8 cellular contexts compared by ENCODE assay signal in the genomic region with DNA sequence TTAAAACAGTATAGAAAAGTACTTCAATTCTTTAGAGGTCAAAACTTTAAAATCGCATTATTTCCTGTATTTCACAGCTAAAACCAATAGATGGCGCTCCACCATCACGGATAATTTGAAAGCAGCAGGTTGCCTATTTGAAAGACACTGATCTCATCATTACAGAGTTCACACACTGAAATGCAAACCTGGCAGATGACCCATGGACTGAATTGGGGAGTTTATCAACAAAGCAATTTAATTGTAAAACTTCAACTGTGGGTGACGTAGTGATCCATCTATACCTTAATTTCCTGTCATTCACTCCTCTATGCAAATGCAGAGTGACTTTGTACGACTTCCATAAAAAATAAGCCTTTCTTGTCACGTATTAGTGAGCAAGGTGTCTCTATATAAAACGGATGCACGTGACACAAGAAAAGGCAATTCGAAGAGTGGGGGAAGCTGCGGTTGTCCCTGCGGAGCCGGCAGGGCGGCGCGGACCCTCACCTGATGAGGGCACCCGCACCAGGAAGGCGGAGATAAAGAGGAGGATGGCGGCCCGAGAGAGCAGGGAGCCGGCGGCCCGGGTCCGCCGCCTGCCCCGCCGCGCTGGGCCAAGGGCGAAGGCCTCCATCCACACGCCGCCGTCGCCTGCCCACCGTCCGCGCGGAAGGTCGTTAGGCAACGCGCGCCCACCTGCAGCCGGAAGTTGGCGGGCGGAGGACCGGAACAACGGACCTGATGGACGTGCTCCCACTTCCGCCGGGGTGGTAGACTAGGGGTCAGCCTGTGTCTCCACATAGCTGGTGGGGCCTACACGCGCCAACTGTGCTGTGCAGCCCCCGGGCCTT. TPM values are rescaled to one million over a fixed set of nuclear protein-coding genes. Genes with fewer than 3 reads are reported as not detected.
DNase-seq lines count a peak whose midpoint lies in the region; ATAC-seq and TF ChIP-seq lines count a peak whose summit lies in the region.

A gene with protein sequence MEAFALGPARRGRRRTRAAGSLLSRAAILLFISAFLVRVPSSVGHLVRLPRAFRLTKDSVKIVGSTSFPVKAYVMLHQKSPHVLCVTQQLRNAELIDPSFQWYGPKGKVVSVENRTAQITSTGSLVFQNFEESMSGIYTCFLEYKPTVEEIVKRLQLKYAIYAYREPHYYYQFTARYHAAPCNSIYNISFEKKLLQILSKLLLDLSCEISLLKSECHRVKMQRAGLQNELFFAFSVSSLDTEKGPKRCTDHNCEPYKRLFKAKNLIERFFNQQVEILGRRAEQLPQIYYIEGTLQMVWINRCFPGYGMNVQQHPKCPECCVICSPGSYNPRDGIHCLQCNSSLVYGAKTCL (minus strand): TSS at position 668 of the 833 bp plus-strand sequence. CDS start 52 bp downstream, at position 616.

- TF ChIP-seq CTCF in KMS-11 (conservative IDR thresholded peaks at IDR 0.05; ENCODE audit: low read depth, low read length) (peak; percentile 90), SK-N-SH (IDR thresholded peaks at IDR 0.05) (peak; percentile 98), adrenal gland (IDR thresholded peaks at IDR 0.05) (peak; percentile 56 to 82 (median 71)), hepatocyte (IDR thresholded peaks at IDR 0.05; ENCODE audit: poor library complexity) (peak; percentile 81)

- TF ChIP-seq RAD21 in SK-N-SH (IDR thresholded peaks at IDR 0.05; ENCODE audit: low read length): peak; percentile 95

- no peaks in the 10 kb centered on the region for H3K27me3 ChIP-seq in KMS-11 (ENCODE audit: insufficient read depth, low read depth)
- H3K27me3 ChIP-seq in SK-N-SH (ENCODE audit: insufficient read depth): no peaks in the 10 kb centered on the region
- H3K27me3 ChIP-seq in adrenal gland: no peaks in the 10 kb centered on the region
- H3K27me3 ChIP-seq in hepatocyte: no peaks in the 10 kb centered on the region
- peaks cover 0 to 4% (median 3%) of the 10 kb centered on the region in 3 donors for H3K27me3 ChIP-seq in skeletal muscle tissue (ENCODE audit: control insufficient read depth in 3 of 3, insufficient read depth in 3 of 3, low read length in 3 of 3)

- no peak for TF ChIP-seq EP300 in SK-N-SH (IDR thresholded peaks at IDR 0.05; ENCODE audit: borderline replicate concordance in 1 of 2, low read depth in 1 of 2, low read length in 1 of 2)

- H2AFZ ChIP-seq in KMS-11 (ENCODE audit: low read depth) (no peak within 1 kb of the TSS), SK-N-SH (ENCODE audit: low read depth) (no peak within 1 kb of the TSS), hepatocyte (peak within 1 kb of the TSS; percentile 36)

- TF ChIP-seq POLR2A in adrenal gland (IDR thresholded peaks at IDR 0.05): no peak

- WGBS in SK-N-SH (ENCODE audit: low lambda C conversion rate): 61% methylated on average over 51 of the region's 51 CpGs
- 7 to 31% (median 11%) methylated on average over 28 to 51 of the region's 51 CpGs for WGBS in adrenal gland, 4 donors
- 50% methylated on average over 51 of the region's 51 CpGs for WGBS in hepatocyte (ENCODE audit: low lambda C conversion rate, missing lambda C conversion rate)

- intact Hi-C loops in adrenal gland (cut with DNase I): loop anchor here in 1 of 2 donors (10.0 kb wide), 1 partner anchor 322 kb away; no protein-coding TSS in a partner anchor

- H3K9me2 ChIP-seq in SK-N-SH (no peaks in the 10 kb centered on the region), hepatocyte (replicated peaks; ENCODE audit: insufficient read depth) (no peaks in the 10 kb centered on the region)

- CTCF ChIA-PET in SK-N-SH (lab: Yijun Ruan, JAX): interaction anchor here (0.6 to 5.5 kb wide), 52 partner anchors 9 to 1277 kb away, joined by 3 to 108 read pairs (median 4); no protein-coding TSS in a partner anchor

- no peak within 1 kb of the TSS for H3K4me2 ChIP-seq in KMS-11
- no peak within 1 kb of the TSS for H3K4me2 ChIP-seq in SK-N-SH
- peak within 1 kb of the TSS; percentile 71 for H3K4me2 ChIP-seq in hepatocyte

- H3K9me3 ChIP-seq in SK-N-SH: no peaks in the 10 kb centered on the region
- no peaks in the 10 kb centered on the region for H3K9me3 ChIP-seq in adrenal gland (replicated peaks in 1 of 3)
- no peaks in the 10 kb centered on the region for H3K9me3 ChIP-seq in hepatocyte (ENCODE audit: low read depth)
- H3K9me3 ChIP-seq in skeletal muscle tissue (ENCODE audit: control insufficient read depth in 3 of 3, low read length in 3 of 3): no peaks in the 10 kb centered on the region

- H3K9ac ChIP-seq in KMS-11 (no peak within 1 kb of the TSS), SK-N-SH (no peak within 1 kb of the TSS), skeletal muscle tissue (ENCODE audit: low read depth in 1 of 3, low read length in 3 of 3) (peak within 1 kb of the TSS in 2 of 3 donors; percentile 25 to 29)

- no peaks in the 10 kb centered on the region for H3K36me3 ChIP-seq in KMS-11 (ENCODE audit: insufficient read depth)
- H3K36me3 ChIP-seq in SK-N-SH (replicated peaks in 1 of 2; ENCODE audit: control insufficient read depth in 1 of 2, insufficient read depth in 2 of 2, low read length in 1 of 2): no peaks in the 10 kb centered on the region
- no peaks in the 10 kb centered on the region for H3K36me3 ChIP-seq in adrenal gland (replicated peaks in 1 of 2)
- no peaks in the 10 kb centered on the region for H3K36me3 ChIP-seq in hepatocyte (replicated peaks; ENCODE audit: insufficient read depth, low read depth)
- no peaks in the 10 kb centered on the region for H3K36me3 ChIP-seq in skeletal muscle tissue (ENCODE audit: control insufficient read depth in 3 of 3, insufficient read depth in 3 of 3, low read length in 3 of 3)

- no peaks in the 10 kb centered on the region for H3F3A ChIP-seq in SK-N-SH (replicated peaks; ENCODE audit: insufficient read depth)

- POLR2A ChIA-PET in SK-N-SH (lab: Yijun Ruan, JAX): no interaction called here

- H3K4me1 ChIP-seq in KMS-11 (ENCODE audit: low read depth, poor library complexity, severe bottlenecking) (no peaks in the 10 kb centered on the region), SK-N-SH (ENCODE audit: control insufficient read depth in 1 of 2, insufficient read depth in 2 of 2, low read depth in 1 of 2, low read length in 1 of 2) (no peaks in the 10 kb centered on the region), adrenal gland (replicated peaks in 1 of 2) (peaks cover 5 to 6% of the 10 kb centered on the region in 2 donors), hepatocyte (ENCODE audit: insufficient read depth) (no peaks in the 10 kb centered on the region), skeletal muscle tissue (ENCODE audit: control insufficient read depth in 3 of 3, insufficient read depth in 3 of 3, low read length in 3 of 3) (peaks cover 4 to 5% (median 4%) of the 10 kb centered on the region in 3 donors)

- H3K27ac ChIP-seq in KMS-11 (no peak within 1 kb of the TSS), SK-N-SH (ENCODE audit: low read depth in 2 of 2, low read length in 1 of 2) (no peak within 1 kb of the TSS), adrenal gland (no peak within 1 kb of the TSS), hepatocyte (peak within 1 kb of the TSS; percentile 4), skeletal muscle tissue (ENCODE audit: low read depth, low read length) (no peak within 1 kb of the TSS)

- H3K4me3 ChIP-seq in KMS-11 (IDR thresholded peaks at IDR 0.05; ENCODE audit: insufficient read depth, low read depth, low read length): no peak within 1 kb of the TSS
- H3K4me3 ChIP-seq in SK-N-SH (ENCODE audit: low read depth in 2 of 2, low read length in 1 of 2): no peak within 1 kb of the TSS; a peak in 1 of 4 replicates
- peak within 1 kb of the TSS in 1 of 4 donors; percentile 55 for H3K4me3 ChIP-seq in adrenal gland
- peak within 1 kb of the TSS; percentile 1 for H3K4me3 ChIP-seq in hepatocyte
- peak within 1 kb of the TSS; percentile 19 to 72 (median 59) for H3K4me3 ChIP-seq in skeletal muscle tissue (ENCODE audit: low read length in 3 of 3)

- peak; percentile 38 for DNase-seq in EL
- DNase-seq in SK-N-SH: peak; percentile 65
- DNase-seq in adrenal gland: peak in 4 of 7 donors; percentile 31 to 37 (median 32)
- DNase-seq in hepatocyte (ENCODE audit: low spot score): peak; percentile 64
- no peak for DNase-seq in OCI-M2 (lab: John Stamatoyannopoulos, UW; ENCODE audit: unreplicated experiment)

- H4K20me1 ChIP-seq in KMS-11 (ENCODE audit: insufficient read depth) (no peaks in the 10 kb centered on the region), SK-N-SH (ENCODE audit: insufficient read depth) (no peaks in the 10 kb centered on the region), hepatocyte (ENCODE audit: insufficient read depth, poor library complexity, severe bottlenecking) (no peaks in the 10 kb centered on the region)

- H3K79me2 ChIP-seq in KMS-11 (ENCODE audit: insufficient read depth, low read depth) (no peaks in the 10 kb centered on the region), SK-N-SH (ENCODE audit: insufficient read depth) (no peaks in the 10 kb centered on the region), hepatocyte (no peaks in the 10 kb centered on the region)

- ATAC-seq in GM21786 (IDR thresholded peaks at IDR 0.05; ENCODE audit: unreplicated experiment): peak; percentile 71

TF ChIP-seq in SK-N-SH, 30 proteins besides CTCF, POLR2A, EP300 and RAD21:
- TF ChIP-seq SMC3 (IDR thresholded peaks at IDR 0.05; ENCODE audit: low read depth, low read length) (peak; percentile 73), TEAD4 (IDR thresholded peaks at IDR 0.05; ENCODE audit: borderline replicate concordance, insufficient read depth) (no peak), RCOR1 (IDR thresholded peaks at IDR 0.05; ENCODE audit: low read length) (0 out of 2 replicates have a peak, but pooled peaks have one; percentile 44)

RNA-seq across cellular contexts. Expression of the gene that starts here (rescaled TPM):
- polyA plus RNA-seq in SK-N-SH (2012; rRNA removed) (not detected in 2 replicates), adrenal gland (not detected), hepatocyte (not detected in 2 replicates)
- polyA plus RNA-seq in SK-N-SH (2012; cell fraction: cytosol; rRNA removed): not detected in 2 replicates
- not detected in 2 replicates for polyA plus RNA-seq in SK-N-SH (2012; cell fraction: nucleus; rRNA removed)
- total RNA-seq in adrenal gland (not detected), hepatocyte (not detected in 2 replicates), skeletal muscle tissue (not detected)

Comparison
In these comparisons a context has a peak if more than half of its experiments do, and no peak if none do; other contexts are left out.
1. Peak in DNase-seq in SK-N-SH; RNA of the gene not detected or under 1 TPM.
2. Peak in DNase-seq in adrenal gland; RNA of the gene not detected or under 1 TPM.
3. Peak in DNase-seq, H3K4me3 ChIP-seq, H3K27ac ChIP-seq and H3K4me2 ChIP-seq in hepatocyte; RNA of the gene not detected or under 1 TPM.
4. H3K4me3 ChIP-seq: peak in skeletal muscle tissue (3 of 3); none in KMS-11 (single experiment) and SK-N-SH (0 of 2).
5. H3K9ac ChIP-seq: peak in skeletal muscle tissue (2 of 3); none in KMS-11 (single experiment) and SK-N-SH (single experiment).
6. Peak in every context shown above with its lines, with median percentiles within 50 percentile points of each other: CTCF ChIP-seq.